ENCODE assay signal across 1 cellular context in genomic region chr7:2830609-2831376, GRCh38.
A peak's percentile ranks its signal among the peaks of the same experiment; 100 is the strongest.
TF ChIP-seq lines count a peak whose summit lies in the region.

No MANE protein-coding gene starts in this region.

TF ChIP-seq in K562, 482 proteins besides CTCF, POLR2A, EP300 and RAD21 (continued from another document):
- no peak for TF ChIP-seq ZNF449 (CRISPR knock-in tag; IDR thresholded peaks at IDR 0.05)
- TF ChIP-seq BMI1 (IDR thresholded peaks at IDR 0.05; ENCODE audit: low read length) = no peak
- TF ChIP-seq ASH1L (IDR thresholded peaks at IDR 0.05; ENCODE audit: borderline replicate concordance, low read depth, partially characterized antibody) = no peak
- 0 out of 2 replicates have a peak, but pooled peaks have one; percentile 14 for TF ChIP-seq CEBPG (CRISPR knock-in tag; IDR thresholded peaks at IDR 0.05)
- TF ChIP-seq CEBPG (tag; conservative IDR thresholded peaks at IDR 0.05 in 1 of 2, IDR thresholded peaks at IDR 0.05 in 1 of 2) = no peak
- 0 out of 2 replicates have a peak, but pooled peaks have one; percentile 10 for TF ChIP-seq TCF3 (CRISPR knock-in tag; IDR thresholded peaks at IDR 0.05)
- TF ChIP-seq, protein P1, sequence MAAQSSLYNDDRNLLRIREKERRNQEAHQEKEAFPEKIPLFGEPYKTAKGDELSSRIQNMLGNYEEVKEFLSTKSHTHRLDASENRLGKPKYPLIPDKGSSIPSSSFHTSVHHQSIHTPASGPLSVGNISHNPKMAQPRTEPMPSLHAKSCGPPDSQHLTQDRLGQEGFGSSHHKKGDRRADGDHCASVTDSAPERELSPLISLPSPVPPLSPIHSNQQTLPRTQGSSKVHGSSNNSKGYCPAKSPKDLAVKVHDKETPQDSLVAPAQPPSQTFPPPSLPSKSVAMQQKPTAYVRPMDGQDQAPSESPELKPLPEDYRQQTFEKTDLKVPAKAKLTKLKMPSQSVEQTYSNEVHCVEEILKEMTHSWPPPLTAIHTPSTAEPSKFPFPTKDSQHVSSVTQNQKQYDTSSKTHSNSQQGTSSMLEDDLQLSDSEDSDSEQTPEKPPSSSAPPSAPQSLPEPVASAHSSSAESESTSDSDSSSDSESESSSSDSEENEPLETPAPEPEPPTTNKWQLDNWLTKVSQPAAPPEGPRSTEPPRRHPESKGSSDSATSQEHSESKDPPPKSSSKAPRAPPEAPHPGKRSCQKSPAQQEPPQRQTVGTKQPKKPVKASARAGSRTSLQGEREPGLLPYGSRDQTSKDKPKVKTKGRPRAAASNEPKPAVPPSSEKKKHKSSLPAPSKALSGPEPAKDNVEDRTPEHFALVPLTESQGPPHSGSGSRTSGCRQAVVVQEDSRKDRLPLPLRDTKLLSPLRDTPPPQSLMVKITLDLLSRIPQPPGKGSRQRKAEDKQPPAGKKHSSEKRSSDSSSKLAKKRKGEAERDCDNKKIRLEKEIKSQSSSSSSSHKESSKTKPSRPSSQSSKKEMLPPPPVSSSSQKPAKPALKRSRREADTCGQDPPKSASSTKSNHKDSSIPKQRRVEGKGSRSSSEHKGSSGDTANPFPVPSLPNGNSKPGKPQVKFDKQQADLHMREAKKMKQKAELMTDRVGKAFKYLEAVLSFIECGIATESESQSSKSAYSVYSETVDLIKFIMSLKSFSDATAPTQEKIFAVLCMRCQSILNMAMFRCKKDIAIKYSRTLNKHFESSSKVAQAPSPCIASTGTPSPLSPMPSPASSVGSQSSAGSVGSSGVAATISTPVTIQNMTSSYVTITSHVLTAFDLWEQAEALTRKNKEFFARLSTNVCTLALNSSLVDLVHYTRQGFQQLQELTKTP (IDR thresholded peaks at IDR 0.05; ENCODE audit: low read depth in 1 of 2, partially characterized antibody in 2 of 2) = no peak
- no peak for TF ChIP-seq PTBP1 (IDR thresholded peaks at IDR 0.05; ENCODE audit: low read depth, low read length)
- TF ChIP-seq KLF16 (IDR thresholded peaks at IDR 0.05) = no peak
- no peak for TF ChIP-seq PHF21A (IDR thresholded peaks at IDR 0.05; ENCODE audit: borderline replicate concordance, low read depth)
- TF ChIP-seq CEBPB (tag; IDR thresholded peaks at IDR 0.05) = peak; percentile 23; the same call in 1 of the 2 replicates
- TF ChIP-seq MED1 (CRISPR knock-in tag; IDR thresholded peaks at IDR 0.05; ENCODE audit: borderline replicate concordance) = no peak
- no peak for TF ChIP-seq ZNF121 (CRISPR knock-in tag; conservative IDR thresholded peaks at IDR 0.05)
- no peak for TF ChIP-seq ZNF589 (CRISPR knock-in tag; IDR thresholded peaks at IDR 0.05; ENCODE audit: low read depth)
- TF ChIP-seq, protein P2, sequence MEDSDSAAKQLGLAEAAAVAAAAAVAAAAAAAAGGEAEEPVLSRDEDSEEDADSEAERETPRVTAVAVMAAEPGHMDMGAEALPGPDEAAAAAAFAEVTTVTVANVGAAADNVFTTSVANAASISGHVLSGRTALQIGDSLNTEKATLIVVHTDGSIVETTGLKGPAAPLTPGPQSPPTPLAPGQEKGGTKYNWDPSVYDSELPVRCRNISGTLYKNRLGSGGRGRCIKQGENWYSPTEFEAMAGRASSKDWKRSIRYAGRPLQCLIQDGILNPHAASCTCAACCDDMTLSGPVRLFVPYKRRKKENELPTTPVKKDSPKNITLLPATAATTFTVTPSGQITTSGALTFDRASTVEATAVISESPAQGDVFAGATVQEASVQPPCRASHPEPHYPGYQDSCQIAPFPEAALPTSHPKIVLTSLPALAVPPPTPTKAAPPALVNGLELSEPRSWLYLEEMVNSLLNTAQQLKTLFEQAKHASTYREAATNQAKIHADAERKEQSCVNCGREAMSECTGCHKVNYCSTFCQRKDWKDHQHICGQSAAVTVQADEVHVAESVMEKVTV (CRISPR knock-in tag; IDR thresholded peaks at IDR 0.05) = no peak
- TF ChIP-seq CBFA2T3 (IDR thresholded peaks at IDR 0.05) = 0 out of 2 replicates have a peak, but pooled peaks have one; percentile 31
- TF ChIP-seq GABPB2 (CRISPR knock-in tag; conservative IDR thresholded peaks at IDR 0.05) = no peak
- TF ChIP-seq RCOR1 (IDR thresholded peaks at IDR 0.05; ENCODE audit: borderline replicate concordance in 1 of 2, low read depth in 2 of 2, low read length in 2 of 2) = no peak
- peak; percentile 40; the same call in 1 of the 2 replicates for TF ChIP-seq TEAD4 (IDR thresholded peaks at IDR 0.05; ENCODE audit: low read length)
- TF ChIP-seq TEAD4 (CRISPR knock-in tag; IDR thresholded peaks at IDR 0.05; ENCODE audit: borderline replicate concordance) = no peak
- TF ChIP-seq ZNF444 (CRISPR knock-in tag; IDR thresholded peaks at IDR 0.05) = no peak
